Comparison of ENCODE assay signal across 8 cellular contexts in the genomic region with DNA sequence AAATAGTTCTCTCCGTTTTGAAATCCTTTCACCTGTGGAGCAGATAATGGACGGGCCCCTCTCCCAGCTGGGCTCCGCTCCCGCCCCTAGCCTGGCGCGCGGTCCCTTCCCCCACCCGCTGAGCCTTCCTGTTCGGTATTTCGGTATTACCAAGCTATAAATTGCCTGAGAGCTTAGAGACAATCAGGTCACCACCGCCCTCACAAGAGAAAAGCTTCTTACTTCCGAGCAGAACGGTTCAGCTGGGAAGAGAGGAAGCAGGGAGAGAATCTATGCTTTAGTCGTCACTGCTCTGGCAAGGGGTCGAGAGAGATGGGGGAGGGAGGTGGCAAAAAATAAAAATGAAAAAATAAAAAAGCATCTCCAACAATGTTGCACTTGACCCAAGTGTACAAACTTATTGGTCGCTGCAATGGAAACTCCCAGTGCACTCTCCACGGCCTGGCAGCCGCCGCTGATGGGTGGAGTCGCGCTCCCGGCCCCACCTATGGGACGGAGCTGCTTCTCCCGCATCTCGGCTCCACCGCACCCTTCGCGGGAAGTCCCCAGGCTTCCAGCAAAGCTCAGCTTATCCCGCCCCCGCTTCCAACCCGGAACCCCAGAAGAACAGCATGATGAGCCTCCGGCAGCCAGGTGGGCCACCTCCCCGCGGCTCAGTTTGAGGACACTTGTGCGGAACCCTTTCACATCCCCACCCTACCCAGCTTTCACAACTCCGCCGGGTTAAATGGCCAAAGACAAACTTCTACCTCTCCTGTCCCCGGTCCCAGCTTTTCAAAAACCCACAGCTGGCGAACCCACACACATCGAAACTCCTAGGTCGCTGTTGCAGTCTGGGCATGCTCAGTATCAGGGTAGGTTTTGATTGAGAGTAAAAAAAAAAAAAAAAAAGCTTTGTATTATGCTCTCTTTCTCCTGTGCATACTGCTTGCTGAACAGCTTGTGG. TPM values are rescaled to one million over a fixed set of nuclear protein-coding genes. Genes with fewer than 3 reads are reported as not detected.
A peak's percentile ranks its signal among the peaks of the same experiment; 100 is the strongest.
DNase-seq lines count a peak whose midpoint lies in the region; ATAC-seq and TF ChIP-seq lines count a peak whose summit lies in the region.

No MANE protein-coding gene starts in this region.

- H3K4me1 ChIP-seq in lower lobe of right lung = peaks cover 18% of the 10 kb centered on the region

- ATAC-seq in GM18868 (IDR thresholded peaks at IDR 0.05; ENCODE audit: unreplicated experiment) (peak; percentile 58), HG03159 (IDR thresholded peaks at IDR 0.05; ENCODE audit: unreplicated experiment) (peak; percentile 51), lower lobe of right lung (peak; percentile 81 to 87)

- DNase-seq in A172 (ENCODE audit: low spot score) (peak; percentile 65), NCI-H524 treated with DMSO at 0.1 percent for 48 hours (lab: John Stamatoyannopoulos, UW) (peak; percentile 70), dermis blood vessel endothelial cell (peak; percentile 78), lower lobe of right lung (peak; percentile 44), ureter (ENCODE audit: low spot score) (peak; percentile 47), NOMO-1 treated with DMSO at 0.1 percent for 48 hours (lab: John Stamatoyannopoulos, UW; ENCODE audit: unreplicated experiment) (no peak)

- no peak for TF ChIP-seq CTCF in lower lobe of right lung (IDR thresholded peaks at IDR 0.05)

- H3K9me3 ChIP-seq in lower lobe of right lung = no peaks in the 10 kb centered on the region

- intact Hi-C loops in lower lobe of right lung (cut with DNase I) = no loop called here

- H3K36me3 ChIP-seq in lower lobe of right lung = no peaks in the 10 kb centered on the region

- peaks cover 35% of the 10 kb centered on the region for H3K27me3 ChIP-seq in lower lobe of right lung (ENCODE audit: low read depth)

- H3K27ac ChIP-seq in lower lobe of right lung = no peak overlapping the region

- H3K4me3 ChIP-seq in lower lobe of right lung = peak overlapping the region; percentile 54

RNA-seq across cellular contexts. Expression of a gene that starts 0.8 kb away (rescaled TPM):
- total RNA-seq in A172 (2014; rRNA removed; shearing (Covaris generic)) = 7.5 and 7.7 TPM in 2 replicates
- 9.4 and 9.7 TPM in 2 replicates for total RNA-seq in dermis blood vessel endothelial cell
- total RNA-seq in lower lobe of right lung = 0.95 TPM
- total RNA-seq in ureter = 12.3 TPM
